1 cellular context compared by ENCODE assay signal in genomic region chr19:572891-573825, GRCh38.
TF ChIP-seq lines count a peak whose summit lies in the region.

No MANE protein-coding gene starts in this region.

TF ChIP-seq in HEK293, 187 proteins besides CTCF, POLR2A, EP300 and RAD21 (continued from another document):
- TF ChIP-seq ZBTB10 (tag by site-specific recombination; IDR thresholded peaks at IDR 0.05) (peak; percentile 34), EGR2 (tag by site-specific recombination; IDR thresholded peaks at IDR 0.05; ENCODE audit: low read depth) (peak; percentile 55), ZFHX2 (tag by site-specific recombination; conservative IDR thresholded peaks at IDR 0.05) (peak; percentile 74), ZNF335 (tag by site-specific recombination; conservative IDR thresholded peaks at IDR 0.05) (peak; percentile 69), ZXDB (tag by site-specific recombination; IDR thresholded peaks at IDR 0.05) (0 out of 2 replicates have a peak, but pooled peaks have one; percentile 21), PRDM10 (tag by site-specific recombination; IDR thresholded peaks at IDR 0.05) (peak; percentile 58), ZBTB8A (tag by site-specific recombination; IDR thresholded peaks at IDR 0.05) (peak; percentile 31; the same call in 1 of the 2 replicates)
